10 cellular contexts compared by ENCODE assay signal in the genomic region with DNA sequence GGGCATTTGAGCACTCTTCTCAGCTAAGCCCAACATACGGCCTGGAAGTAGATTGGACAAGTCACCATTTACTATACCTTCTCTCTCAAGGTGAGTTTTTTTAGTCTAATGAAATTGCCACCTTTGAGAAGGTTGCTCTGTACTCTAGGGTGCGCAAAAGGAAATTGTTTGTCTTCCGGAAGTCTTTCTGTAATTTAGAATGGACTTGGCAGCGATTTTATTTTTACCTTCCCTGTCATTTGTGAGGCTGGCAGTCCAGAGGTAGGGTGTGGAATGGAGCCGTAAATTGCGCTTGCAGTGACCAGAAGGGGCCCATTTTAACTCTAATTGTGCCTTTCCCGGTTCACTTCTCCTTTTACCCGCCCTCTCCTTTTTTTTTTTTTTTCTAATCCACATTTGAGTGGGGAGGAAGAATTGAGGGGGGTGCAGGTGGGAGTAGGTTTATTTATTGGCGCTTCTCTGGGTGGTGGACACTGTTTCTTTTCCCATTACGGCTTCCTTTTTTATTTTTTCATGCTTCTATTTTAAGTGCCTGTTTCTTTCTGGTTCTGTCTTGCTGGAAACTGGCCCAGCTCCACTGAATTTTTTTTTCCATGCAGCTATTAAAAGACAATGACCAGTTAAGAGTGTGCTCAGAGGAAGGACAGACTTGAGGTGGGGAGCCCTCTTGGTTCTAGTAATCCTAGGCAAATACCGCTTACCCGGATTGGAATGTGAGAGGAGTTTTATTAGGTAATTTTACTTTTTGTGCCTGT.
DNase-seq lines count a peak whose midpoint lies in the region; ATAC-seq and TF ChIP-seq lines count a peak whose summit lies in the region.
"Had no signal": no experiment of that assay in that cellular context is flagged by ENCODE, and none has a peak within 500 bp of the region (broad histone marks: within the 10 kb centered on the region; RNA-seq: fewer than 3 reads in every experiment).

No MANE protein-coding gene starts in this region.

- H3K27ac ChIP-seq in BLaER1: no peak overlapping the region
- H3K27ac ChIP-seq in parathyroid adenoma: peak overlapping the region; percentile 33
- H3K27ac ChIP-seq: neutrophil had no signal

- no peaks in the 10 kb centered on the region for H3K27me3 Mint-ChIP-seq in Caco-2 (ENCODE audit: insufficient read depth, unreplicated experiment)
- H3K27me3 Mint-ChIP-seq: central memory CD8-positive, alpha-beta T cell had no signal

- DNase-seq in NOMO-1 treated with dmso at 0.1 percent for 144 hours (lab: John Stamatoyannopoulos, UW; ENCODE audit: unreplicated experiment) (peak; percentile 6), fibroblast of villous mesenchyme (ENCODE audit: low read depth) (peak; percentile 66), Caco-2 (no peak)
- DNase-seq in stimulated activated naive CD8-positive, alpha-beta T cell treated with anti-CD3 and anti-CD28 coated beads, Interleukin-15, Interleukin-2, amounts not matched to agents 100 U/mL and 50 U/mL, for 24 hours: no peak

- POLR2A ChIA-PET in Caco-2 (lab: Charles Lee): no interaction called here

- TF ChIP-seq CTCF in fibroblast of villous mesenchyme (IDR thresholded peaks at IDR 0.05; ENCODE audit: insufficient read depth, low read depth, low read length): no peak
- TF ChIP-seq CTCF in parathyroid adenoma (IDR thresholded peaks at IDR 0.05): no peak
- TF ChIP-seq CTCF in Caco-2 (IDR thresholded peaks at IDR 0.05; ENCODE audit: insufficient read depth in 1 of 2, low read depth in 1 of 2, low read length in 1 of 2, severe bottlenecking in 1 of 2, unreplicated experiment in 1 of 2): no peak

- peaks cover 10% of the 10 kb centered on the region for H3K79me2 ChIP-seq in parathyroid adenoma

- H3K4me3 Mint-ChIP-seq in Caco-2 (ENCODE audit: unreplicated experiment): no peak overlapping the region
- H3K4me3 Mint-ChIP-seq: central memory CD8-positive, alpha-beta T cell had no signal

- H3K27me3 ChIP-seq in BLaER1: no peaks in the 10 kb centered on the region
- no peaks in the 10 kb centered on the region for H3K27me3 ChIP-seq in parathyroid adenoma (ENCODE audit: control insufficient read depth, insufficient read depth, low read length)
- H3K27me3 ChIP-seq in Caco-2 (replicated peaks; ENCODE audit: control insufficient read depth, insufficient read depth, low read length): no peaks in the 10 kb centered on the region
- H3K27me3 ChIP-seq: neutrophil had no signal

- 0 out of 2 replicates have a peak overlapping the region, but pooled peaks have one; percentile 9 for H3K4me2 ChIP-seq in BLaER1
- peak overlapping the region; percentile 10 for H3K4me2 ChIP-seq in parathyroid adenoma (ENCODE audit: low read length)

- H3K27ac Mint-ChIP-seq in Caco-2 (ENCODE audit: unreplicated experiment): no peak overlapping the region

- no peaks in the 10 kb centered on the region for H3K9me3 Mint-ChIP-seq in Caco-2 (ENCODE audit: unreplicated experiment)
- H3K9me3 Mint-ChIP-seq: central memory CD8-positive, alpha-beta T cell had no signal

- H3K36me3 Mint-ChIP-seq in Caco-2 (ENCODE audit: insufficient read depth, unreplicated experiment): peaks cover 18% of the 10 kb centered on the region

- no TSS peak for BruUV-seq in Caco-2 (replicated peaks; lab: Mats Ljungman, UMichigan)

- H3K36me3 ChIP-seq in BLaER1 (peaks cover 24% of the 10 kb centered on the region), parathyroid adenoma (ENCODE audit: control insufficient read depth, insufficient read depth, low read length) (no peaks in the 10 kb centered on the region), Caco-2 (ENCODE audit: control insufficient read depth, insufficient read depth, low read length) (no peaks in the 10 kb centered on the region)

- no peaks in the 10 kb centered on the region for H4K20me1 ChIP-seq in BLaER1

- peak overlapping the region; percentile 17 for H2AFZ ChIP-seq in parathyroid adenoma

- H3K9ac ChIP-seq in BLaER1: 0 out of 2 replicates have a peak overlapping the region, but pooled peaks have one; percentile 2
- H3K9ac ChIP-seq in parathyroid adenoma: no peak overlapping the region

- H3K4me3 ChIP-seq in BLaER1 (no peak overlapping the region), fibroblast of villous mesenchyme (ENCODE audit: low read depth, low read length) (no peak overlapping the region), parathyroid adenoma (ENCODE audit: low read depth, low read length) (no peak overlapping the region), Caco-2 (ENCODE audit: low read depth, low read length) (no peak overlapping the region)

- ATAC-seq in HG03039 (IDR thresholded peaks at IDR 0.05; ENCODE audit: unreplicated experiment) (no peak), HG02981 (IDR thresholded peaks at IDR 0.05; ENCODE audit: unreplicated experiment) (no peak)
- ATAC-seq in stimulated activated naive CD8-positive, alpha-beta T cell treated with anti-CD3 and anti-CD28 coated beads, Interleukin-15, Interleukin-2, amounts not matched to agents 100 U/mL and 50 U/mL, for 24 hours: no peak

- peaks cover 27% of the 10 kb centered on the region for H3K4me1 ChIP-seq in BLaER1
- H3K4me1 ChIP-seq in parathyroid adenoma: no peaks in the 10 kb centered on the region
- H3K4me1 ChIP-seq in Caco-2: peaks cover 12% of the 10 kb centered on the region

- H3K9me3 ChIP-seq in BLaER1: no peaks in the 10 kb centered on the region
- H3K9me3 ChIP-seq in parathyroid adenoma (ENCODE audit: control insufficient read depth, low read length): no peaks in the 10 kb centered on the region
- H3K9me3 ChIP-seq in Caco-2: no peaks in the 10 kb centered on the region
- H3K9me3 ChIP-seq: neutrophil had no signal

- CTCF ChIA-PET in Caco-2 (lab: Charles Lee): interaction anchor here (0.7 to 1.0 kb wide), 2 partner anchors 9 to 69 kb away, joined by 3 to 6 read pairs; no protein-coding TSS in a partner anchor

- H3K4me1 Mint-ChIP-seq in Caco-2 (ENCODE audit: low read depth, unreplicated experiment): peaks cover 18% of the 10 kb centered on the region

- intact Hi-C loops in Caco-2 (cut with micrococcal nuclease; ENCODE audit: unreplicated experiment): no loop called here

Comparison
In these comparisons a context has a peak if more than half of its experiments do, and no peak if none do; other contexts are left out.
1. DNase-seq: peak in NOMO-1 treated with dmso at 0.1 percent for 144 hours (single experiment) and fibroblast of villous mesenchyme (single experiment); none in Caco-2 (0 of 2) and stimulated activated naive CD8-positive, alpha-beta T cell treated with anti-CD3 and anti-CD28 coated beads, Interleukin-15, Interleukin-2, amounts not matched to agents 100 U/mL and 50 U/mL, for 24 hours (single experiment).